In genomic region chr7:8177109-8177933, GRCh38 we compare ENCODE assay signal across 8 cellular contexts.
DNase-seq lines count a peak whose midpoint lies in the region; ATAC-seq and TF ChIP-seq lines count a peak whose summit lies in the region.

No MANE protein-coding gene starts in this region.

- TF ChIP-seq CTCF in coronary artery (IDR thresholded peaks at IDR 0.05) = no peak

- ATAC-seq in GM18508 (IDR thresholded peaks at IDR 0.05; ENCODE audit: insufficient read depth, unreplicated experiment) (peak; percentile 42), GM21737 (IDR thresholded peaks at IDR 0.05; ENCODE audit: unreplicated experiment) (peak; percentile 41), left colon (peak; percentile 48)

- no peak overlapping the region for H3K4me3 ChIP-seq in coronary artery

- intact Hi-C loops in left colon (cut with DNase I, micrococcal nuclease) = no loop called here

- H3K27ac ChIP-seq in coronary artery = peak overlapping the region in 1 of 2 donors; percentile 24

- peak; percentile 90 for DNase-seq in MV-4-11 (lab: John Stamatoyannopoulos, UW)
- DNase-seq in left colon = no peak
- DNase-seq in hypothalamus (lab: John Stamatoyannopoulos, UW) = no peak
- DNase-seq in coronary artery (ENCODE audit: low spot score) = no peak
- DNase-seq in NCI-H1436 treated with DMSO at 0.1 percent for 48 hours (lab: John Stamatoyannopoulos, UW) = no peak
- no peak for DNase-seq in NCI-H510A (lab: John Stamatoyannopoulos, UW)
